12 cellular contexts compared by ENCODE assay signal in the genomic region with DNA sequence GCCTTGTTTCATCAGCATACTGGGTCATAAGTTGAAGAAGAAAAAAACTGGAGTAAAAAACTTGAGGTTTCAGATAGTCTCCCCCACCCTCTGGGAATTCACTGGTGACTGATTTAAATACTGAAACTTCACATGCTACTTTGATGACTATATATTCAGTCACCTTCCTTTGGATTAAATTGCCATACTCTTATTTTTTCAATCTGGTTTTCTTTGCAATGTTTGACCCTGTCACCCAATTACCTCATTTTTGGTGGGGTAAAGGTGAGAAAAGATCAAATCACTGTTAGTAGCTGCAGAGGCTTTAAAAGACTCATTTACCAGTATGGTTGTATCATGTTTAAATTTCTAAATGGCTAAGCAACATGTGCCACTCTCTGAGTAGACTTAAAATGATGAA.
A peak's percentile ranks its signal among the peaks of the same experiment; 100 is the strongest.
DNase-seq lines count a peak whose midpoint lies in the region; ATAC-seq and TF ChIP-seq lines count a peak whose summit lies in the region.
"Had no signal": no experiment of that assay in that cellular context is flagged by ENCODE, and none has a peak within 500 bp of the region (broad histone marks: within the 10 kb centered on the region; RNA-seq: fewer than 3 reads in every experiment).

No MANE protein-coding gene starts in this region.

- H3K27me3 Mint-ChIP-seq in T-cell, result no peaks in the 10 kb centered on the region

- no peak overlapping the region for H3K4me3 ChIP-seq in PC-3 (ENCODE audit: low read length)
- H3K4me3 ChIP-seq: gastrocnemius medialis had no signal

- ATAC-seq in GM18508 (IDR thresholded peaks at IDR 0.05; ENCODE audit: insufficient read depth, unreplicated experiment) (peak; percentile 83), GM21390 (IDR thresholded peaks at IDR 0.05; ENCODE audit: unreplicated experiment) (peak; percentile 78), HG03064 (IDR thresholded peaks at IDR 0.05; ENCODE audit: low read depth, unreplicated experiment) (peak; percentile 83), PC-3 (no peak), T-cell (replicated peaks in 1 of 4) (no peak)
- ATAC-seq: gastrocnemius medialis had no signal

- no peaks in the 10 kb centered on the region for H3K9me3 ChIP-seq in PC-3 (ENCODE audit: low read length)
- H3K9me3 ChIP-seq: gastrocnemius medialis had no signal

- H3K9me3 Mint-ChIP-seq in T-cell, result peaks cover 0 to 20% (median 13%) of the 10 kb centered on the region in 3 donors

- H3K4me1 ChIP-seq in PC-3 (ENCODE audit: insufficient read depth, low read length), result peaks cover 9% of the 10 kb centered on the region; the same call in 1 of the 2 replicates
- H3K4me1 ChIP-seq: gastrocnemius medialis had no signal

- CTCF ChIA-PET in PC-3 (lab: Charles Lee) (interaction anchor here (0.5 kb wide), 1 partner anchor 14 kb away, joined by 3 read pairs; no protein-coding TSS in a partner anchor), T-cell (lab: Charles Lee) (no interaction called here)

- H4K20me1 ChIP-seq in PC-3 (ENCODE audit: low read length), result no peaks in the 10 kb centered on the region

- H3K4me2 ChIP-seq in PC-3 (ENCODE audit: low read length), result no peak overlapping the region

- H3K27ac ChIP-seq in PC-3 (ENCODE audit: low read length), result no peak overlapping the region
- H3K27ac ChIP-seq: gastrocnemius medialis had no signal

- no peaks in the 10 kb centered on the region for H3K79me2 ChIP-seq in PC-3 (ENCODE audit: low read length)

- H3K9me2 ChIP-seq in PC-3 (replicated peaks; ENCODE audit: low read length), result no peaks in the 10 kb centered on the region

- no peak overlapping the region for H3K9ac ChIP-seq in PC-3 (ENCODE audit: low read length)

- H3K36me3 Mint-ChIP-seq in T-cell, result no peaks in the 10 kb centered on the region

- POLR2A ChIA-PET in PC-3 (lab: Charles Lee; ENCODE audit: unreplicated experiment), result no interaction called here
- POLR2A ChIA-PET in T-cell (lab: Charles Lee), result no interaction called here

- no peaks in the 10 kb centered on the region for H3F3A ChIP-seq in PC-3 (ENCODE audit: low read length, unreplicated experiment)

- no peaks in the 10 kb centered on the region for H3K4me1 Mint-ChIP-seq in T-cell

- no peak overlapping the region for H3K27ac Mint-ChIP-seq in T-cell

- H3K27me3 ChIP-seq in PC-3 (ENCODE audit: low read length), result no peaks in the 10 kb centered on the region
- H3K27me3 ChIP-seq: gastrocnemius medialis had no signal

- no peak for TF ChIP-seq CTCF in PC-3 (conservative IDR thresholded peaks at IDR 0.05; ENCODE audit: low read depth, low read length)

- intact Hi-C loops in PC-3 (cut with micrococcal nuclease), result no loop called here

- no TSS peak for BruUV-seq in PC-3 (replicated peaks; lab: Mats Ljungman, UMichigan)

- DNase-seq in PC-3 (peak; percentile 45), NCI-H774 (lab: John Stamatoyannopoulos, UW) (no peak), T-cell (no peak)
- DNase-seq in central memory CD4-positive, alpha-beta T cell, result no peak
- no peak for DNase-seq in activated CD4-positive, alpha-beta T cell treated with anti-CD3 and anti-CD28 coated beads for 48 hours
- DNase-seq: activated CD8-positive, alpha-beta memory T cell treated with anti-CD3 and anti-CD28 coated beads, Interleukin-2, amount 50 U/mL, for 4 hours; cerebellar nuclear complex; gastrocnemius medialis; NCI-H82 had no signal

- no peak overlapping the region for H2AFZ ChIP-seq in PC-3 (ENCODE audit: low read length)

- no peak overlapping the region for H3K4me3 Mint-ChIP-seq in T-cell

- H3K36me3 ChIP-seq in PC-3 (ENCODE audit: low read depth, low read length), result no peaks in the 10 kb centered on the region
- H3K36me3 ChIP-seq: gastrocnemius medialis had no signal

Comparison
In these comparisons a context has a peak if more than half of its experiments do, and no peak if none do; other contexts are left out.
1. ATAC-seq: peak in GM18508 (single experiment), GM21390 (single experiment) and HG03064 (single experiment); none in PC-3 (single experiment) and T-cell (0 of 4).